In the genomic region with DNA sequence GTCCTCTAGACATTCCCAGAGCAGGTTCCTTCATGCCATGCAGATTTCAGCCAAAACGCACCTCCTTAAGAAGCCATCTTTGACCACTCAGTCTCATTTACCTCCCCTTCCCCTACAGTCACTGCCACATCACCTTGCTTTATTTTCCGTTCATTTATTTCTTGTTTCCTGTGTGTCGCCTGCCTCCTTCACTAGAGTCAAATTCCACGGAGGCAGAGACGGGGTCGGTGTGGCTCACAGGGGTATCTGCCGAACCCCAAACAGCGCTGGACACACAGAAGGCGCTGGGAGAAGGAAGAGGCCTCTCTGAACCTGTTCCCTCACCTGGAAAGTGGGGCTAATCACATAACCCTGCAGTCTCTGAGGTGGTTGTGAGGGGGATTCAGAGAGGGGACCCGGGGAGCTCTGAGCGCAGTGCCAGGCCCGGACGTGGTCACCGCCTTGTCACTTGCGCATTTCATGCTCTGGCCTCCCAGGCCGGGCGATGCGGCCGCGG, we compare ENCODE assay signal across 11 cellular contexts. TPM values are rescaled to one million over a fixed set of nuclear protein-coding genes. Genes with fewer than 3 reads are reported as not detected.
DNase-seq lines count a peak whose midpoint lies in the region; ATAC-seq, FAIRE-seq and TF ChIP-seq lines count a peak whose summit lies in the region.
"Had no signal": no experiment of that assay in that cellular context is flagged by ENCODE, and none has a peak within 500 bp of the region (broad histone marks: within the 10 kb centered on the region; RNA-seq: fewer than 3 reads in every experiment).

No MANE protein-coding gene starts in this region.

- no peak overlapping the region for H2AFZ ChIP-seq in keratinocyte (ENCODE audit: control insufficient read depth, low read length)

- H3K9me3 ChIP-seq in keratinocyte (ENCODE audit: control insufficient read depth, low read depth, low read length) = no peaks in the 10 kb centered on the region

- dilution Hi-C loops in keratinocyte (cut with MboI; ENCODE audit: extremely low pct_ligation_motif_present, low sequenced_read_pairs) = no loop called here

- peaks cover 55% of the 10 kb centered on the region for H3K27me3 ChIP-seq in keratinocyte (ENCODE audit: control insufficient read depth, extremely low read depth, insufficient read depth, low read length)

- H3K4me1 Mint-ChIP-seq in activated B cell treated with CpG ODN at 0.5 μM for 24 hours = peaks cover 9% of the 10 kb centered on the region
- peaks cover 12% of the 10 kb centered on the region for H3K4me1 Mint-ChIP-seq in stimulated activated memory B cell treated with anti-CD40 and anti-IgM and Interleukin-4, amounts not matched to agents 10 μg/mL and 1 μg/mL and 100 μg/mL, for 72 hours

- H3K27ac ChIP-seq in keratinocyte (ENCODE audit: control insufficient read depth, insufficient read depth, low read length) = no peak overlapping the region
- H3K27ac ChIP-seq: 22Rv1 had no signal

- H3K79me2 ChIP-seq in keratinocyte (ENCODE audit: control insufficient read depth, insufficient read depth, low read length) = no peaks in the 10 kb centered on the region

- H3K36me3 Mint-ChIP-seq in activated B cell treated with CpG ODN at 0.5 μM for 24 hours (ENCODE audit: low read depth) = no peaks in the 10 kb centered on the region
- no peaks in the 10 kb centered on the region for H3K36me3 Mint-ChIP-seq in stimulated activated memory B cell treated with anti-CD40 and anti-IgM and Interleukin-4, amounts not matched to agents 10 μg/mL and 1 μg/mL and 100 μg/mL, for 72 hours

- H3K4me3 Mint-ChIP-seq in activated B cell treated with CpG ODN at 0.5 μM for 24 hours = peak overlapping the region; percentile 63
- H3K4me3 Mint-ChIP-seq in stimulated activated memory B cell treated with anti-CD40 and anti-IgM and Interleukin-4, amounts not matched to agents 10 μg/mL and 1 μg/mL and 100 μg/mL, for 72 hours = peak overlapping the region; percentile 54

- no peak for TF ChIP-seq CTCF in activated B cell treated with CpG ODN at 0.5 μM for 24 hours (IDR thresholded peaks at IDR 0.05)
- TF ChIP-seq CTCF in keratinocyte (optimal IDR thresholded peaks at IDR 0.05 in 1 of 3, IDR thresholded peaks at IDR 0.05 in 1 of 3, conservative IDR thresholded peaks at IDR 0.05 in 1 of 3; ENCODE audit: extremely low read depth in 1 of 3, insufficient read depth in 2 of 3, low read length in 3 of 3) = no peak

- FAIRE-seq in keratinocyte (lab: Jason Lieb, UNC) (no peak), GM19239 (lab: Jason Lieb, UNC) (no peak)

- H4K20me1 ChIP-seq in keratinocyte (ENCODE audit: control insufficient read depth, extremely low read depth, insufficient read depth, low read length) = no peaks in the 10 kb centered on the region

- intact Hi-C loops in activated B cell treated with CpG ODN at 0.5 μM for 24 hours (cut with micrococcal nuclease) = no loop called here

- H3K4me3 ChIP-seq in keratinocyte (ENCODE audit: control insufficient read depth in 2 of 3, extremely low read depth in 1 of 3, insufficient read depth in 2 of 3, low read depth in 1 of 3, low read length in 3 of 3) = no peak overlapping the region

- no peaks in the 10 kb centered on the region for H3K9me1 ChIP-seq in keratinocyte (ENCODE audit: control insufficient read depth, extremely low read depth, insufficient read depth, low read length)

- CTCF ChIA-PET in activated B cell treated with CpG ODN at 0.5 μM for 24 hours (lab: Charles Lee) = no interaction called here

- H3K4me2 ChIP-seq in keratinocyte (ENCODE audit: control insufficient read depth, extremely low read depth, insufficient read depth, low read depth, low read length) = peak overlapping the region; percentile 70

- peaks cover 5% of the 10 kb centered on the region for H3K4me1 ChIP-seq in keratinocyte (ENCODE audit: control insufficient read depth, extremely low read depth, insufficient read depth, low read length)

- no peak overlapping the region for H3K27ac Mint-ChIP-seq in activated B cell treated with CpG ODN at 0.5 μM for 24 hours
- no peak overlapping the region for H3K27ac Mint-ChIP-seq in stimulated activated memory B cell treated with anti-CD40 and anti-IgM and Interleukin-4, amounts not matched to agents 10 μg/mL and 1 μg/mL and 100 μg/mL, for 72 hours

- DNase-seq in DMS79 treated with DMSO at 0.1 percent for 48 hours (lab: John Stamatoyannopoulos, UW) (peak; percentile 16), DMS79 (lab: John Stamatoyannopoulos, UW) (no peak), activated B cell treated with CpG ODN at 0.5 μM for 24 hours (no peak), keratinocyte (ENCODE audit: low read depth, low spot score) (no peak), GM19239 (ENCODE audit: insufficient read length, low spot score) (no peak)
- DNase-seq: cortex of kidney, NCI-H226 had no signal

- H3K36me3 ChIP-seq in keratinocyte (ENCODE audit: control insufficient read depth in 2 of 2, extremely low read depth in 1 of 2, insufficient read depth in 2 of 2, low read length in 2 of 2) = no peaks in the 10 kb centered on the region

- no peak overlapping the region for H3K9ac ChIP-seq in keratinocyte (ENCODE audit: control insufficient read depth, extremely low read depth, insufficient read depth, low read length)

- POLR2A ChIA-PET in activated B cell treated with CpG ODN at 0.5 μM for 24 hours (lab: Charles Lee) = no interaction called here

- peaks cover 49% of the 10 kb centered on the region for H3K27me3 Mint-ChIP-seq in activated B cell treated with CpG ODN at 0.5 μM for 24 hours
- peaks cover 51% of the 10 kb centered on the region for H3K27me3 Mint-ChIP-seq in stimulated activated memory B cell treated with anti-CD40 and anti-IgM and Interleukin-4, amounts not matched to agents 10 μg/mL and 1 μg/mL and 100 μg/mL, for 72 hours

- ATAC-seq in activated B cell treated with CpG ODN at 0.5 μM for 24 hours (ENCODE audit: low read depth) (no peak), GM18867 (IDR thresholded peaks at IDR 0.05; ENCODE audit: unreplicated experiment) (no peak), GM21528 (IDR thresholded peaks at IDR 0.05; ENCODE audit: low FRiP score, unreplicated experiment) (no peak)
- no peak for ATAC-seq in stimulated activated memory B cell treated with anti-CD40 and anti-IgM and Interleukin-4, amounts not matched to agents 10 μg/mL and 1 μg/mL and 100 μg/mL, for 72 hours

- no peaks in the 10 kb centered on the region for H3K9me3 Mint-ChIP-seq in activated B cell treated with CpG ODN at 0.5 μM for 24 hours
- H3K9me3 Mint-ChIP-seq in stimulated activated memory B cell treated with anti-CD40 and anti-IgM and Interleukin-4, amounts not matched to agents 10 μg/mL and 1 μg/mL and 100 μg/mL, for 72 hours = no peaks in the 10 kb centered on the region

RNA-seq across cellular contexts. Expression of gene DMBX1, which starts 23.6 kb away (rescaled TPM):
- not detected in 2 replicates for total RNA-seq in activated B cell treated with CpG ODN at 0.5 μM for 24 hours
- polyA plus RNA-seq in keratinocyte = not detected in 3 replicates
- not detected for polyA plus RNA-seq in keratinocyte (2011; ENCODE audit: low read depth)
- not detected in 2 replicates for polyA plus RNA-seq in keratinocyte (2011; cell fraction: cytosol; rRNA removed)
- polyA plus RNA-seq in keratinocyte (2011; cell fraction: nucleus; rRNA removed) = not detected in 2 replicates
- polyA plus RNA-seq in keratinocyte (2012; ENCODE audit: low replicate concordance) = 0.06 TPM in 1 of 2 replicates, not detected in the other
- polyA minus RNA-seq in keratinocyte = not detected in 3 replicates
- not detected for polyA minus RNA-seq in keratinocyte (2011; cell fraction: cytosol; rRNA and poly(A)+ RNA removed)
- not detected in 2 replicates for polyA minus RNA-seq in keratinocyte (2011; cell fraction: nucleus; rRNA and poly(A)+ RNA removed)
